ENCODE assay signal across 1 cellular context in genomic region chr6:168105813-168106660, GRCh38.
TF ChIP-seq lines count a peak whose summit lies in the region.

No MANE protein-coding gene starts in this region.

TF ChIP-seq in HEK293, 187 proteins besides CTCF, POLR2A, EP300 and RAD21 (continued from another document):
- TF ChIP-seq ZBTB26 (tag by site-specific recombination; optimal IDR thresholded peaks at IDR 0.05) (no peak), ZNF362 (tag by site-specific recombination; IDR thresholded peaks at IDR 0.05) (0 out of 2 replicates have a peak, but pooled peaks have one; percentile 65), ZNF677 (tag by site-specific recombination; IDR thresholded peaks at IDR 0.05) (no peak)
